8 cellular contexts compared by ENCODE assay signal in genomic region chr1:159012495-159012894, GRCh38. TPM values are rescaled to one million over a fixed set of nuclear protein-coding genes. Genes with fewer than 3 reads are reported as not detected.
A peak's percentile ranks its signal among the peaks of the same experiment; 100 is the strongest.
DNase-seq lines count a peak whose midpoint lies in the region; ATAC-seq, FAIRE-seq and TF ChIP-seq lines count a peak whose summit lies in the region.

No MANE protein-coding gene starts in this region.

- H3K56ac ChIP-seq in H9 (ENCODE audit: insufficient read length, low read depth, low read length): no peak overlapping the region

- H3K4me3 ChIP-seq in esophagus muscularis mucosa: peak overlapping the region; percentile 47 to 63 (median 52)

- H3K4me1 ChIP-seq in esophagus muscularis mucosa (peaks cover 8 to 32% (median 24%) of the 10 kb centered on the region in 4 donors), H9 (ENCODE audit: insufficient read depth, low read length) (peaks cover 4% of the 10 kb centered on the region; the same call in 1 of the 2 replicates)

- H2BK15ac ChIP-seq in H9 (ENCODE audit: low read depth, low read length): no peak overlapping the region

- H2AFZ ChIP-seq in H9 (ENCODE audit: low read length): no peak overlapping the region

- peak; percentile 37 for ATAC-seq in HG03103 (IDR thresholded peaks at IDR 0.05; ENCODE audit: low read depth, unreplicated experiment)

- TF ChIP-seq CTCF in esophagus muscularis mucosa (IDR thresholded peaks at IDR 0.05): no peak
- TF ChIP-seq CTCF in H9 (conservative IDR thresholded peaks at IDR 0.05): no peak

- peak overlapping the region; percentile 86 for H3K4me3 Mint-ChIP-seq in activated CD4-positive, alpha-beta T cell treated with anti-CD3 and anti-CD28 coated beads, Interleukin-2, amount 10 ng/mL, durations not matched to agents 24 days and 14 days
- no peak overlapping the region for H3K4me3 Mint-ChIP-seq in H9

- peaks cover 53% of the 10 kb centered on the region for H3K4me1 Mint-ChIP-seq in activated CD4-positive, alpha-beta T cell treated with anti-CD3 and anti-CD28 coated beads, Interleukin-2, amount 10 ng/mL, durations not matched to agents 24 days and 14 days
- H3K4me1 Mint-ChIP-seq in H9: peaks cover 21 to 26% of the 10 kb centered on the region in 2 experiments

- no peak overlapping the region for H4K8ac ChIP-seq in H9 (replicated peaks; ENCODE audit: insufficient read length, low read depth, low read length)

- no peak overlapping the region for H2BK12ac ChIP-seq in H9 (ENCODE audit: insufficient read length, low read depth, low read length)

- H3K36me3 ChIP-seq in esophagus muscularis mucosa: peaks cover 0 to 21% (median 8%) of the 10 kb centered on the region in 4 donors

- H3K14ac ChIP-seq in H9 (ENCODE audit: insufficient read depth, low read length): no peak overlapping the region

- peaks cover 0 to 3% (median 0%) of the 10 kb centered on the region in 4 donors for H3K27me3 ChIP-seq in esophagus muscularis mucosa
- peaks cover 5% of the 10 kb centered on the region; the same call in 1 of the 2 replicates for H3K27me3 ChIP-seq in H9 (ENCODE audit: insufficient read depth, low read length)

- no peak overlapping the region for H2BK20ac ChIP-seq in H9 (ENCODE audit: low read depth, low read length, poor library complexity, severe bottlenecking)

- peak; percentile 60; the same call in 1 of the 2 replicates for TF ChIP-seq POLR2A in GM12891 (IDR thresholded peaks at IDR 0.05; ENCODE audit: low read depth, low read length)
- no peak for TF ChIP-seq POLR2A in esophagus muscularis mucosa (IDR thresholded peaks at IDR 0.05; ENCODE audit: low read depth)

- no peak overlapping the region for H3K18ac ChIP-seq in H9 (ENCODE audit: insufficient read length, low read depth, low read length)

- H3K23me2 ChIP-seq in H9 (ENCODE audit: insufficient read length, low read depth, low read length, poor library complexity, severe bottlenecking): no peaks in the 10 kb centered on the region

- no peaks in the 10 kb centered on the region for H3K9me3 Mint-ChIP-seq in activated CD4-positive, alpha-beta T cell treated with anti-CD3 and anti-CD28 coated beads, Interleukin-2, amount 10 ng/mL, durations not matched to agents 24 days and 14 days
- H3K9me3 Mint-ChIP-seq in H9: no peaks in the 10 kb centered on the region

- no peaks in the 10 kb centered on the region for H3K79me2 ChIP-seq in H9 (ENCODE audit: insufficient read depth, low read length)

- intact Hi-C loops in activated CD4-positive, alpha-beta T cell treated with anti-CD3 and anti-CD28 coated beads, Interleukin-2, amount 10 ng/mL, durations not matched to agents 24 days and 14 days (cut with micrococcal nuclease): loop anchor here (10.0 kb wide), 1 partner anchor 1632 kb away; the partner anchor contains the start of gene SLAMF1
- intact Hi-C loops in esophagus muscularis mucosa (cut with DNase I): no loop called here

- H3K27ac Mint-ChIP-seq in activated CD4-positive, alpha-beta T cell treated with anti-CD3 and anti-CD28 coated beads, Interleukin-2, amount 10 ng/mL, durations not matched to agents 24 days and 14 days: peak overlapping the region; percentile 95
- H3K27ac Mint-ChIP-seq in H9: no peak overlapping the region

- H3T11ph ChIP-seq in H9 (ENCODE audit: low read length): no peak overlapping the region

- DNase-seq in GM12891 (ENCODE audit: insufficient read length, low spot score) (no peak), esophagus muscularis mucosa (ENCODE audit: extremely low spot score) (no peak), NCI-H2029 (lab: John Stamatoyannopoulos, UW) (no peak), H9 (no peak), SHP77 treated with DMSO at 0.1 percent for 48 hours (lab: John Stamatoyannopoulos, UW) (no peak)
- DNase-seq in activated CD4-positive, alpha-beta T cell treated with anti-CD3 and anti-CD28 coated beads, Interleukin-2, amount 10 ng/mL, durations not matched to agents 24 days and 14 days: peak; percentile 90
- DNase-seq in stimulated activated CD4-positive, alpha-beta T cell treated with anti-CD3 and anti-CD28 coated beads, Interleukin-12 subunit alpha, Interleukin-12 subunit beta, amount 100 ng/mL, for 48 hours (ENCODE audit: low read depth in 2 of 3, low spot score in 1 of 3): peak in 2 of 3 donors; percentile 46 to 72

- H2BK5ac ChIP-seq in H9 (ENCODE audit: insufficient read length, low read length): no peak overlapping the region

- no peaks in the 10 kb centered on the region for H3K27me3 Mint-ChIP-seq in activated CD4-positive, alpha-beta T cell treated with anti-CD3 and anti-CD28 coated beads, Interleukin-2, amount 10 ng/mL, durations not matched to agents 24 days and 14 days
- peaks cover 6% of the 10 kb centered on the region; the same call in 1 of the 2 replicates for H3K27me3 Mint-ChIP-seq in H9 (ENCODE audit: low read depth)

- H3K27ac ChIP-seq in esophagus muscularis mucosa (replicated peaks in 1 of 4) (peak overlapping the region; percentile 58 to 81 (median 67)), H9 (ENCODE audit: insufficient read length, low read depth, low read length) (no peak overlapping the region)

- H4K91ac ChIP-seq in H9 (ENCODE audit: insufficient read length, low read depth, low read length): no peak overlapping the region

- H3K9ac ChIP-seq in H9 (ENCODE audit: extremely low read depth, insufficient read length, low read length): no peak overlapping the region

- H4K20me1 ChIP-seq in H9 (ENCODE audit: control insufficient read depth, insufficient read depth, insufficient read length): no peaks in the 10 kb centered on the region

- H3K36me3 Mint-ChIP-seq in activated CD4-positive, alpha-beta T cell treated with anti-CD3 and anti-CD28 coated beads, Interleukin-2, amount 10 ng/mL, durations not matched to agents 24 days and 14 days (ENCODE audit: low read depth): peaks cover 76% of the 10 kb centered on the region
- H3K36me3 Mint-ChIP-seq in H9 (ENCODE audit: insufficient read depth in 1 of 3, low read depth in 3 of 3): no peaks in the 10 kb centered on the region

- no peaks in the 10 kb centered on the region for H3K79me1 ChIP-seq in H9 (ENCODE audit: insufficient read depth, low read depth, low read length, poor library complexity, severe bottlenecking)

- no peaks in the 10 kb centered on the region for H3K9me3 ChIP-seq in esophagus muscularis mucosa
- no peaks in the 10 kb centered on the region for H3K9me3 ChIP-seq in H9 (ENCODE audit: control insufficient read depth, low read depth, low read length)

- H2AK5ac ChIP-seq in H9 (ENCODE audit: insufficient read length, low read length): no peak overlapping the region

- FAIRE-seq in GM12891 (lab: Jason Lieb, UNC): peak; percentile 84

- TF ChIP-seq EP300 in esophagus muscularis mucosa (IDR thresholded peaks at IDR 0.05): no peak

- no peak overlapping the region for H3K23ac ChIP-seq in H9 (ENCODE audit: insufficient read length, low read depth, low read length)

- WGBS in esophagus muscularis mucosa: 46% methylated on average over 6 of the region's 6 CpGs
- no CpG with 5 or more reads among the region's 6 CpGs for WGBS in H9 (ENCODE audit: extremely low coverage, insufficient read length, low lambda C conversion rate)

- no peak overlapping the region for H3K4ac ChIP-seq in H9 (ENCODE audit: low read depth, low read length)

- H2BK120ac ChIP-seq in H9 (ENCODE audit: low read depth, low read length, poor library complexity, severe bottlenecking): no peak overlapping the region

- H3K4me2 ChIP-seq in H9 (ENCODE audit: insufficient read depth, insufficient read length, low read length): no peak overlapping the region

- H4K5ac ChIP-seq in H9 (ENCODE audit: insufficient read length, low read depth, low read length): no peak overlapping the region

TF ChIP-seq in GM12891, 5 proteins besides CTCF, POLR2A, EP300 and RAD21:
- TF ChIP-seq SPI1 (IDR thresholded peaks at IDR 0.05; ENCODE audit: low read depth, low read length) (no peak), POLR2AphosphoS5 (IDR thresholded peaks at IDR 0.05; ENCODE audit: low read depth, low read length) (peak; percentile 63; the same call in 1 of the 2 replicates)

RNA-seq across cellular contexts. Expression of gene IFI16, which starts 2.8 kb away (rescaled TPM):
- polyA plus RNA-seq in GM12891 (2012; ENCODE audit: low read depth, missing spikeins): 164 TPM
- 217 and 223 TPM in 2 replicates for total RNA-seq in activated CD4-positive, alpha-beta T cell treated with anti-CD3 and anti-CD28 coated beads, Interleukin-2, amount 10 ng/mL, durations not matched to agents 24 days and 14 days
- 100 to 1,000 TPM in 1 of 4 donors, 10 to 100 TPM in 3; 25.7 to 101 (median 35.3) TPM for total RNA-seq in esophagus muscularis mucosa
- 2.9 and 3.4 TPM in 2 replicates for total RNA-seq in H9 (2021)

Comparison
In these comparisons a context has a peak if more than half of its experiments do, and no peak if none do; other contexts are left out.
1. DNase-seq: peak in activated CD4-positive, alpha-beta T cell treated with anti-CD3 and anti-CD28 coated beads, Interleukin-2, amount 10 ng/mL, durations not matched to agents 24 days and 14 days (single experiment) and stimulated activated CD4-positive, alpha-beta T cell treated with anti-CD3 and anti-CD28 coated beads, Interleukin-12 subunit alpha, Interleukin-12 subunit beta, amount 100 ng/mL, for 48 hours (2 of 3); none in GM12891 (single experiment), esophagus muscularis mucosa (single experiment), NCI-H2029 (single experiment), H9 (single experiment) and SHP77 treated with DMSO at 0.1 percent for 48 hours (single experiment).